1 cellular context compared by ENCODE assay signal in the genomic region with DNA sequence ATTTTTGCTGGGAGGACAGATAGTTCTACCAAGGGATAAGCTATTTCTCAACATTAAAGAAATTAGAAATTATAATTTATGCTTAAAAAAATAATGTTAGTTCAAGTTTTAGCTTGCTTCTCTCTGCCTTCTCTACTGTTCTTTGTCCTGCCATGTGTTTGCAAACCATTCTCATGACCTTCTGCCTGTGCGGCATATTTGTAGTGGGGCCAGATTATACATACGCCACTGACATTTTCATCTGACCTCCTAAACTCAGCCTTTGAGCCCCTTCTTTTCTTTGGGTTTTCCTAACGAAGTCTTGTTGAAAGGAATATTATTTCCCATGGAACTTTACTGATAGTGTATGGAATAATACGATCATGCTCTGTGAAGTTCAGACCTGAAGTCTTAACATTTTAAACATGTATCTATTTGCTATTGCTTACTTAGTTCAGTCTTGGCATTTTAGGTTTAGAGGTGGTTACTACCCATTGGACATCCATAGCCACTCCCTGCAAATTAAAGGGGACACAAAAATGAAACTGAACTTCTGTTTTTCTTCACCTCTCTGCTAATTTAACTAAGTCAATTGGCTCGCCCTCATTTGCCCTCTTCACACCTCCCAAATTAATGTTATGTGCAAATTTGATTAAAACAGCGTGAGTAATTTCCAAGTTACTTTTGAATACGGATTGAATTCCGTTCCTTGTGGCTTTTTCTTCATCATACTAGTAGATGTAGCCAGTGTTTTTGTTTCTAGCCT.
A peak's percentile ranks its signal among the peaks of the same experiment; 100 is the strongest.
TF ChIP-seq lines count a peak whose summit lies in the region.

No MANE protein-coding gene starts in this region.

TF ChIP-seq in HepG2, 621 proteins besides CTCF, POLR2A, EP300 and RAD21 (continued from another document and continues in another):
- TF ChIP-seq, protein P1, sequence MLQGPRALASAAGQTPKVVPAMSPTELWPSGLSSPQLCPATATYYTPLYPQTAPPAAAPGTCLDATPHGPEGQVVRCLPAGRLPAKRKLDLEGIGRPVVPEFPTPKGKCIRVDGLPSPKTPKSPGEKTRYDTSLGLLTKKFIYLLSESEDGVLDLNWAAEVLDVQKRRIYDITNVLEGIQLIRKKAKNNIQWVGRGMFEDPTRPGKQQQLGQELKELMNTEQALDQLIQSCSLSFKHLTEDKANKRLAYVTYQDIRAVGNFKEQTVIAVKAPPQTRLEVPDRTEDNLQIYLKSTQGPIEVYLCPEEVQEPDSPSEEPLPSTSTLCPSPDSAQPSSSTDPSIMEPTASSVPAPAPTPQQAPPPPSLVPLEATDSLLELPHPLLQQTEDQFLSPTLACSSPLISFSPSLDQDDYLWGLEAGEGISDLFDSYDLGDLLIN (CRISPR knock-in tag; IDR thresholded peaks at IDR 0.05; ENCODE audit: borderline replicate concordance) = no peak
- TF ChIP-seq SP4 (CRISPR knock-in tag; IDR thresholded peaks at IDR 0.05) = no peak
- TF ChIP-seq RXRB (CRISPR knock-in tag; IDR thresholded peaks at IDR 0.05; ENCODE audit: borderline replicate concordance) = peak; percentile 72; the same call in 1 of the 2 replicates
- TF ChIP-seq MED8 (CRISPR knock-in tag; IDR thresholded peaks at IDR 0.05; ENCODE audit: insufficient replicate concordance) = no peak
- no peak for TF ChIP-seq BCLAF1 (IDR thresholded peaks at IDR 0.05)
- no peak for TF ChIP-seq TBP (CRISPR knock-in tag; IDR thresholded peaks at IDR 0.05)
- TF ChIP-seq NFIC (IDR thresholded peaks at IDR 0.05; ENCODE audit: low read length) = no peak; the same call in 1 of the 2 replicates
- TF ChIP-seq NCOA2 (CRISPR knock-in tag; IDR thresholded peaks at IDR 0.05) = peak; percentile 62; the same call in 1 of the 2 replicates
- no peak for TF ChIP-seq ZNF660 (CRISPR knock-in tag; IDR thresholded peaks at IDR 0.05; ENCODE audit: borderline replicate concordance, low read depth)
- TF ChIP-seq ZNF12 (CRISPR knock-in tag; IDR thresholded peaks at IDR 0.05) = no peak
- no peak for TF ChIP-seq FOXM1 (CRISPR knock-in tag; IDR thresholded peaks at IDR 0.05)
- no peak for TF ChIP-seq ZFP1 (CRISPR knock-in tag; IDR thresholded peaks at IDR 0.05)
- no peak for TF ChIP-seq ZNF124 (CRISPR knock-in tag; IDR thresholded peaks at IDR 0.05)
- peak; percentile 32; the same call in 1 of the 2 replicates for TF ChIP-seq ELF3 (CRISPR knock-in tag; IDR thresholded peaks at IDR 0.05)
- TF ChIP-seq, protein P2, sequence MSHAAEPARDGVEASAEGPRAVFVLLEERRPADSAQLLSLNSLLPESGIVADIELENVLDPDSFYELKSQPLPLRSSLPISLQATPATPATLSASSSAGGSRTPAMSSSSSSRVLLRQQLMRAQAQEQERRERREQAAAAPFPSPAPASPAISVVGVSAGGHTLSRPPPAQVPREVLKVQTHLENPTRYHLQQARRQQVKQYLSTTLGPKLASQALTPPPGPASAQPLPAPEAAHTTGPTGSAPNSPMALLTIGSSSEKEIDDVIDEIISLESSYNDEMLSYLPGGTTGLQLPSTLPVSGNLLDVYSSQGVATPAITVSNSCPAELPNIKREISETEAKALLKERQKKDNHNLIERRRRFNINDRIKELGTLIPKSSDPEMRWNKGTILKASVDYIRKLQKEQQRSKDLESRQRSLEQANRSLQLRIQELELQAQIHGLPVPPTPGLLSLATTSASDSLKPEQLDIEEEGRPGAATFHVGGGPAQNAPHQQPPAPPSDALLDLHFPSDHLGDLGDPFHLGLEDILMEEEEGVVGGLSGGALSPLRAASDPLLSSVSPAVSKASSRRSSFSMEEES (CRISPR knock-in tag; IDR thresholded peaks at IDR 0.05) = peak; percentile 75; the same call in 1 of the 2 replicates
- TF ChIP-seq, protein P3, sequence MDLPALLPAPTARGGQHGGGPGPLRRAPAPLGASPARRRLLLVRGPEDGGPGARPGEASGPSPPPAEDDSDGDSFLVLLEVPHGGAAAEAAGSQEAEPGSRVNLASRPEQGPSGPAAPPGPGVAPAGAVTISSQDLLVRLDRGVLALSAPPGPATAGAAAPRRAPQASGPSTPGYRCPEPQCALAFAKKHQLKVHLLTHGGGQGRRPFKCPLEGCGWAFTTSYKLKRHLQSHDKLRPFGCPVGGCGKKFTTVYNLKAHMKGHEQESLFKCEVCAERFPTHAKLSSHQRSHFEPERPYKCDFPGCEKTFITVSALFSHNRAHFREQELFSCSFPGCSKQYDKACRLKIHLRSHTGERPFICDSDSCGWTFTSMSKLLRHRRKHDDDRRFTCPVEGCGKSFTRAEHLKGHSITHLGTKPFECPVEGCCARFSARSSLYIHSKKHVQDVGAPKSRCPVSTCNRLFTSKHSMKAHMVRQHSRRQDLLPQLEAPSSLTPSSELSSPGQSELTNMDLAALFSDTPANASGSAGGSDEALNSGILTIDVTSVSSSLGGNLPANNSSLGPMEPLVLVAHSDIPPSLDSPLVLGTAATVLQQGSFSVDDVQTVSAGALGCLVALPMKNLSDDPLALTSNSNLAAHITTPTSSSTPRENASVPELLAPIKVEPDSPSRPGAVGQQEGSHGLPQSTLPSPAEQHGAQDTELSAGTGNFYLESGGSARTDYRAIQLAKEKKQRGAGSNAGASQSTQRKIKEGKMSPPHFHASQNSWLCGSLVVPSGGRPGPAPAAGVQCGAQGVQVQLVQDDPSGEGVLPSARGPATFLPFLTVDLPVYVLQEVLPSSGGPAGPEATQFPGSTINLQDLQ (CRISPR knock-in tag; IDR thresholded peaks at IDR 0.05) = no peak
- no peak for TF ChIP-seq ZNF724P (CRISPR knock-in tag; IDR thresholded peaks at IDR 0.05; ENCODE audit: borderline replicate concordance)
- TF ChIP-seq SMARCC2 (IDR thresholded peaks at IDR 0.05) = no peak
- TF ChIP-seq, protein P4, sequence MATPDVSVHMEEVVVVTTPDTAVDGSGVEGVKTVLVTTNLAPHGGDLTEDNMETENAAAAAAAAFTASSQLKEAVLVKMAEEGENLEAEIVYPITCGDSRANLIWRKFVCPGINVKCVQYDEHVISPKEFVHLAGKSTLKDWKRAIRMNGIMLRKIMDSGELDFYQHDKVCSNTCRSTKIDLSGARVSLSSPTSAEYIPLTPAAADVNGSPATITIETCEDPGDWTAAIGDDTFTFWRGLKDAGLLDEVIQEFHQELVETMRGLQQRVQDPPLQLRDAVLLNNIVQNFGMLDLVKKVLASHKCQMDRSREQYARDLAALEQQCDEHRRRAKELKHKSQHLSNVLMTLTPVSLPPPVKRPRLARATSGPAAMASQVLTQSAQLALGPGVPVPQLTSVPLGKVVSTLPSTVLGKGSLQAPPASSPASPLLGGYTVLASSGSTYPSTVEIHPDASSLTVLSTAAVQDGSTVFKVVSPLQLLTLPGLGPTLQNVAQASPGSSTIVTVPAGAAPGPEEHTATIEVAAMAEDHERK (CRISPR knock-in tag; IDR thresholded peaks at IDR 0.05; ENCODE audit: low read depth) = no peak
- no peak for TF ChIP-seq ZFX (CRISPR knock-in tag; IDR thresholded peaks at IDR 0.05; ENCODE audit: low read depth)
- TF ChIP-seq ZKSCAN8 (CRISPR knock-in tag; IDR thresholded peaks at IDR 0.05; ENCODE audit: borderline replicate concordance) = 0 out of 2 replicates have a peak, but pooled peaks have one; percentile 31
- TF ChIP-seq AFF4 (CRISPR knock-in tag; IDR thresholded peaks at IDR 0.05) = no peak
- no peak for TF ChIP-seq SUZ12 (IDR thresholded peaks at IDR 0.05; ENCODE audit: low read depth, low read length)
- TF ChIP-seq, protein P5, sequence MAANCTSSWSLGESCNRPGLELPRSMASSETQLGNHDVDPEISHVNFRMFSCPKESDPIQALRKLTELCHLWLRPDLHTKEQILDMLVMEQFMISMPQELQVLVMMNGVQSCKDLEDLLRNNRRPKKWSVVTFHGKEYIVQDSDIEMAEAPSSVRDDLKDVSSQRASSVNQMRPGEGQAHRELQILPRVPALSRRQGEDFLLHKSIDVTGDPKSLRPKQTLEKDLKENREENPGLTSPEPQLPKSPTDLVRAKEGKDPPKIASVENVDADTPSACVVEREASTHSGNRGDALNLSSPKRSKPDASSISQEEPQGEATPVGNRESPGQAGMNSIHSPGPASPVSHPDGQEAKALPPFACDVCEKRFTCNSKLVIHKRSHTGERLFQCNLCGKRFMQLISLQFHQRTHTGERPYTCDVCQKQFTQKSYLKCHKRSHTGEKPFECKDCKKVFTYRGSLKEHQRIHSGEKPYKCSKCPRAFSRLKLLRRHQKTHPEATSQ (CRISPR knock-in tag; IDR thresholded peaks at IDR 0.05; ENCODE audit: borderline replicate concordance) = peak; percentile 38; the same call in 1 of the 2 replicates
- TF ChIP-seq ZNF891 (CRISPR knock-in tag; IDR thresholded peaks at IDR 0.05) = no peak
- no peak for TF ChIP-seq KDM1A (CRISPR knock-in tag; IDR thresholded peaks at IDR 0.05)
- TF ChIP-seq KLF11 (CRISPR knock-in tag; IDR thresholded peaks at IDR 0.05) = 0 out of 2 replicates have a peak, but pooled peaks have one; percentile 27
- TF ChIP-seq ARID2 (CRISPR knock-in tag; IDR thresholded peaks at IDR 0.05; ENCODE audit: borderline replicate concordance) = no peak
- TF ChIP-seq EED (CRISPR knock-in tag; IDR thresholded peaks at IDR 0.05) = no peak
- TF ChIP-seq ADNP (CRISPR knock-in tag; IDR thresholded peaks at IDR 0.05) = no peak
- no peak for TF ChIP-seq HMG20B (CRISPR knock-in tag; conservative IDR thresholded peaks at IDR 0.05)
- TF ChIP-seq, protein P6, sequence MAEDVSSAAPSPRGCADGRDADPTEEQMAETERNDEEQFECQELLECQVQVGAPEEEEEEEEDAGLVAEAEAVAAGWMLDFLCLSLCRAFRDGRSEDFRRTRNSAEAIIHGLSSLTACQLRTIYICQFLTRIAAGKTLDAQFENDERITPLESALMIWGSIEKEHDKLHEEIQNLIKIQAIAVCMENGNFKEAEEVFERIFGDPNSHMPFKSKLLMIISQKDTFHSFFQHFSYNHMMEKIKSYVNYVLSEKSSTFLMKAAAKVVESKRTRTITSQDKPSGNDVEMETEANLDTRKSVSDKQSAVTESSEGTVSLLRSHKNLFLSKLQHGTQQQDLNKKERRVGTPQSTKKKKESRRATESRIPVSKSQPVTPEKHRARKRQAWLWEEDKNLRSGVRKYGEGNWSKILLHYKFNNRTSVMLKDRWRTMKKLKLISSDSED (CRISPR knock-in tag; IDR thresholded peaks at IDR 0.05) = no peak
- TF ChIP-seq GABPA (IDR thresholded peaks at IDR 0.05; ENCODE audit: low read depth, low read length) = no peak
- TF ChIP-seq GABPA (CRISPR knock-in tag; IDR thresholded peaks at IDR 0.05; ENCODE audit: low read depth) = no peak
- no peak for TF ChIP-seq ZNF720 (CRISPR knock-in tag; IDR thresholded peaks at IDR 0.05)
- TF ChIP-seq ZNF558 (CRISPR knock-in tag; IDR thresholded peaks at IDR 0.05; ENCODE audit: borderline replicate concordance) = no peak
- TF ChIP-seq ISL2 (CRISPR knock-in tag; IDR thresholded peaks at IDR 0.05) = peak; percentile 78; the same call in 1 of the 2 replicates
- TF ChIP-seq TAF15 (IDR thresholded peaks at IDR 0.05; ENCODE audit: low read depth, low read length, poor library complexity, severe bottlenecking) = no peak
- TF ChIP-seq, protein P7, sequence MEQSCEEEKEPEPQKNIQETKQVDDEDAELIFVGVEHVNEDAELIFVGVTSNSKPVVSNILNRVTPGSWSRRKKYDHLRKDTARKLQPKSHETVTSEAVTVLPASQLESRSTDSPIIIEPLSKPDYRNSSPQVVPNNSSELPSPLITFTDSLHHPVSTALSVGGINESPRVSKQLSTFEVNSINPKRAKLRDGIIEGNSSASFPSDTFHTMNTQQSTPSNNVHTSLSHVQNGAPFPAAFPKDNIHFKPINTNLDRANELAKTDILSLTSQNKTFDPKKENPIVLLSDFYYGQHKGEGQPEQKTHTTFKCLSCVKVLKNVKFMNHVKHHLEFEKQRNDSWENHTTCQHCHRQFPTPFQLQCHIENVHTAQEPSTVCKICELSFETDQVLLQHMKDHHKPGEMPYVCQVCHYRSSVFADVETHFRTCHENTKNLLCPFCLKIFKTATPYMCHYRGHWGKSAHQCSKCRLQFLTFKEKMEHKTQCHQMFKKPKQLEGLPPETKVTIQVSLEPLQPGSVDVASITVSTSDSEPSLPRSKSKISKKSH (CRISPR knock-in tag; IDR thresholded peaks at IDR 0.05; ENCODE audit: borderline replicate concordance) = no peak
- TF ChIP-seq ARHGAP35 (CRISPR knock-in tag; IDR thresholded peaks at IDR 0.05; ENCODE audit: borderline replicate concordance) = no peak
- no peak for TF ChIP-seq CREBL2 (CRISPR knock-in tag; IDR thresholded peaks at IDR 0.05; ENCODE audit: borderline replicate concordance)
- TF ChIP-seq PHF8 (CRISPR knock-in tag; IDR thresholded peaks at IDR 0.05) = no peak
